17 cellular contexts compared by ENCODE assay signal in the genomic region with DNA sequence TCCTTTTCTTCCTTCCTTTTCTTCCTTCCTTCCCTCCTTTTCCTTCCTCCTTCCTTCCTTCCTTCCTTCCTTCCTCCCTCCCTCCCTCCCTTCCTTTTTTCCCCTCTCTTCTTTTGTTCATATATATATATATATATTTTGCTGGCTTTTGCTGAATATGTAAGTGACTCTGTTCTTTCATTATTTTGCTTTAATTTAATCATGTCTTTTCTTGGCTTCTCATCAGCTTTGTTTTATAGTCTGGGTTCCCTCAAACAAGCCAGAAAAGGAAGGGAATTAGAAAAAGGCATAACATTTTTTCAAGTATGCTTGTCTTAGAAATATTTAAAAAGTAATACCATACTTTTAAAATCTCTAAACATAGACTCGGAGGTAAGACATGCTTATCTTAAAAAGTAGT.
"Had no signal": no experiment of that assay in that cellular context is flagged by ENCODE, and none has a peak within 500 bp of the region (broad histone marks: within the 10 kb centered on the region; RNA-seq: fewer than 3 reads in every experiment).

No MANE protein-coding gene starts in this region.

- H3K9me3 ChIP-seq: gastrocnemius medialis, mucosa of descending colon, prostate gland, right atrium auricular region, stomach, testis, tibial artery had no signal

- H3K4me1 ChIP-seq: gastrocnemius medialis, prostate gland, right atrium auricular region, tibial artery had no signal

- H3K27me3 ChIP-seq: gastrocnemius medialis, right atrium auricular region, stomach, testis, tibial artery had no signal

- ATAC-seq: mucosa of descending colon had no signal

- H3K4me3 ChIP-seq: gastrocnemius medialis, mucosa of descending colon, prostate gland, right atrium auricular region, smooth muscle cell, stomach, testis, tibial artery had no signal

- H3K27ac ChIP-seq: gastrocnemius medialis, prostate gland, right atrium auricular region, stomach, testis, tibial artery had no signal

- H3K4me2 ChIP-seq: smooth muscle cell had no signal

- H3K36me3 ChIP-seq: gastrocnemius medialis, prostate gland, right atrium auricular region, stomach, tibial artery had no signal

- FAIRE-seq: kidney had no signal

- DNase-seq: cortex of kidney; effector CD4-positive, alpha-beta T cell; gastrocnemius medialis; kidney; mucosa of descending colon; naive B cell; stimulated activated CD4-positive, alpha-beta T cell treated with anti-CD3 and anti-CD28 coated beads, Interleukin-12 subunit alpha, Interleukin-12 subunit beta, amount 100 ng/mL, for 4 hours; stimulated activated CD4-positive, alpha-beta T cell treated with anti-CD3 and anti-CD28 coated beads, Interleukin-1b, Interleukin-23, amount 100 ng/mL, for 48 hours; stimulated activated CD4-positive, alpha-beta T cell treated with anti-CD3 and anti-CD28 coated beads, Interleukin-4, amount 100 ng/mL, for 1 hour; stimulated activated CD8-positive, alpha-beta memory T cell treated with anti-CD3 and anti-CD28 coated beads, Interleukin-4, amount 100 ng/mL, for 48 hours; stimulated activated naive CD4-positive, alpha-beta T cell; stomach; tibial artery had no signal
